ENCODE assay signal across 1 cellular context in the genomic region with DNA sequence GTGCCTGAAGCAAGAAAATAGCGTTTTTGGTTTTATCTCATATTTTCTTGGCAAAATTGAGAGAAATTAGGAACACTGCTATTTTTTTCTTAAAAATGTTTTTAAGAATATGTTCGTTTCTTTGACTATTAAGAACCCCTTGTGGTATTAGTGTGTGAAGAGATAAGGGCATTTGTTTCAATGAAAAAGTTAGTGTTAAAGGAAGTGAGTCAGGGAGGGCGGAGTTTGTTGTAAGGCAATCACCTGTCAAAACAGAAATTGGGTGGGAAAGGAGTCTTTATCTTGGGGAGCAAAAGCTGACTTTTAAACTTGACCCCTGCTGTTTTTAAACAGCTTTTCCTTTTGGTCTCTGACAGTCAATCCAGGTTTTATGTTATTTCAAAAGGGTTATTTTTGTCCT.
TF ChIP-seq lines count a peak whose summit lies in the region.

No MANE protein-coding gene starts in this region.

TF ChIP-seq in K562, 482 proteins besides CTCF, POLR2A, EP300 and RAD21 (continued from another document and continues in another):
- TF ChIP-seq THRAP3 (IDR thresholded peaks at IDR 0.05; ENCODE audit: borderline replicate concordance) (no peak), SOX6 (IDR thresholded peaks at IDR 0.05) (peak; percentile 45), TAF9B (IDR thresholded peaks at IDR 0.05; ENCODE audit: partially characterized antibody) (peak; percentile 50), ZNF174 (CRISPR knock-in tag; IDR thresholded peaks at IDR 0.05) (no peak), PTRF (tag; IDR thresholded peaks at IDR 0.05) (no peak), IFI16 (CRISPR knock-in tag; IDR thresholded peaks at IDR 0.05) (no peak), MYC (IDR thresholded peaks at IDR 0.05; ENCODE audit: low read depth, low read length) (no peak), MYC (CRISPR knock-in tag; IDR thresholded peaks at IDR 0.05; ENCODE audit: borderline replicate concordance, low read depth) (no peak), ZNF398 (CRISPR knock-in tag; IDR thresholded peaks at IDR 0.05) (no peak), CCNT2 (IDR thresholded peaks at IDR 0.05; ENCODE audit: borderline replicate concordance, extremely low read depth, insufficient read length, low read depth, low read length) (no peak), ZNF707 (CRISPR knock-in tag; conservative IDR thresholded peaks at IDR 0.05) (no peak), NFIC (IDR thresholded peaks at IDR 0.05) (0 out of 2 replicates have a peak, but pooled peaks have one; percentile 2), FOXK2 (conservative IDR thresholded peaks at IDR 0.05 in 1 of 2, IDR thresholded peaks at IDR 0.05 in 1 of 2; ENCODE audit: low read depth in 2 of 2) (0 out of 4 replicates have a peak, but pooled peaks of 1 of the 2 experiments have one; percentile 21), ZFP91 (CRISPR knock-in tag; IDR thresholded peaks at IDR 0.05) (no peak), NFATC3 (IDR thresholded peaks at IDR 0.05) (no peak), ZNF133 (CRISPR knock-in tag; IDR thresholded peaks at IDR 0.05) (no peak), FOXO4 (CRISPR knock-in tag; IDR thresholded peaks at IDR 0.05) (no peak), ZBTB2 (IDR thresholded peaks at IDR 0.05) (peak; percentile 23; the same call in 1 of the 2 replicates), TOE1 (IDR thresholded peaks at IDR 0.05; ENCODE audit: borderline replicate concordance) (0 out of 2 replicates have a peak, but pooled peaks have one; percentile 19), TOE1 (CRISPR knock-in tag; IDR thresholded peaks at IDR 0.05; ENCODE audit: borderline replicate concordance, low read depth) (no peak), MEF2A (IDR thresholded peaks at IDR 0.05; ENCODE audit: control insufficient read depth, low read depth, low read length) (0 out of 2 replicates have a peak, but pooled peaks have one; percentile 36), GABPB2 (CRISPR knock-in tag; conservative IDR thresholded peaks at IDR 0.05) (no peak), MTA1 (IDR thresholded peaks at IDR 0.05; ENCODE audit: borderline replicate concordance) (no peak), ASH1L (IDR thresholded peaks at IDR 0.05; ENCODE audit: borderline replicate concordance, low read depth, partially characterized antibody) (no peak), POLR3A (IDR thresholded peaks at IDR 0.05; ENCODE audit: borderline replicate concordance, extremely low read depth, insufficient read depth, insufficient read length) (no peak), NCOA2 (IDR thresholded peaks at IDR 0.05; ENCODE audit: partially characterized antibody in 2 of 2) (no peak), ZNF586 (CRISPR knock-in tag; conservative IDR thresholded peaks at IDR 0.05) (no peak), MCM7 (IDR thresholded peaks at IDR 0.05) (peak in 1 of 2 experiments; percentile 82; a peak in 1 of 4 replicates), GATAD2A (IDR thresholded peaks at IDR 0.05) (0 out of 2 replicates have a peak, but pooled peaks have one; percentile 7), CBFA2T3 (IDR thresholded peaks at IDR 0.05) (peak; percentile 82), NFE2 (IDR thresholded peaks at IDR 0.05; ENCODE audit: low read depth) (peak; percentile 16), PHF21A (IDR thresholded peaks at IDR 0.05; ENCODE audit: borderline replicate concordance, low read depth) (no peak), GATAD2B (IDR thresholded peaks at IDR 0.05; ENCODE audit: borderline replicate concordance) (peak; percentile 61; the same call in 1 of the 2 replicates), ETV1 (tag; conservative IDR thresholded peaks at IDR 0.05; ENCODE audit: low read depth) (peak; percentile 64), THAP7 (CRISPR knock-in tag; IDR thresholded peaks at IDR 0.05) (no peak), POLR3G (IDR thresholded peaks at IDR 0.05; ENCODE audit: extremely low read depth, insufficient read length, insufficient replicate concordance) (no peak), STAT5B (CRISPR knock-in tag; IDR thresholded peaks at IDR 0.05) (no peak), MEIS2 (IDR thresholded peaks at IDR 0.05; ENCODE audit: partially characterized antibody) (peak; percentile 79), CTBP1 (IDR thresholded peaks at IDR 0.05; ENCODE audit: borderline replicate concordance) (no peak), TBL1XR1 (IDR thresholded peaks at IDR 0.05; ENCODE audit: low read length in 2 of 2) (peak in 1 of 2 experiments; percentile 79; a peak in 1 of 4 replicates), IRF9 (tag; IDR thresholded peaks at IDR 0.05) (no peak), COPS2 (conservative IDR thresholded peaks at IDR 0.05) (no peak), JUN (IDR thresholded peaks at IDR 0.05; ENCODE audit: borderline replicate concordance, low read depth, low read length) (peak; percentile 74), JUN (CRISPR knock-in tag; IDR thresholded peaks at IDR 0.05; ENCODE audit: borderline replicate concordance) (no peak), CHD2 (IDR thresholded peaks at IDR 0.05; ENCODE audit: low read depth, low read length) (no peak), LCOR (CRISPR knock-in tag; IDR thresholded peaks at IDR 0.05) (peak; percentile 36; the same call in 1 of the 2 replicates), NR2C1 (IDR thresholded peaks at IDR 0.05) (no peak), NR2C1 (tag; IDR thresholded peaks at IDR 0.05) (0 out of 2 replicates have a peak, but pooled peaks have one; percentile 44), CBX8 (IDR thresholded peaks at IDR 0.05; ENCODE audit: borderline replicate concordance, extremely low read depth, low read depth, low read length, poor library complexity, severe bottlenecking) (no peak), TAF15 (IDR thresholded peaks at IDR 0.05; ENCODE audit: low read depth, low read length) (no peak), MCM2 (IDR thresholded peaks at IDR 0.05; ENCODE audit: low read depth) (no peak), DACH1 (IDR thresholded peaks at IDR 0.05; ENCODE audit: partially characterized antibody) (peak; percentile 99), ZFP30 (CRISPR knock-in tag; IDR thresholded peaks at IDR 0.05; ENCODE audit: borderline replicate concordance) (no peak), STAT5A (IDR thresholded peaks at IDR 0.05; ENCODE audit: borderline replicate concordance, low read length) (peak; percentile 55; the same call in 1 of the 2 replicates)
- TF ChIP-seq, protein P1, sequence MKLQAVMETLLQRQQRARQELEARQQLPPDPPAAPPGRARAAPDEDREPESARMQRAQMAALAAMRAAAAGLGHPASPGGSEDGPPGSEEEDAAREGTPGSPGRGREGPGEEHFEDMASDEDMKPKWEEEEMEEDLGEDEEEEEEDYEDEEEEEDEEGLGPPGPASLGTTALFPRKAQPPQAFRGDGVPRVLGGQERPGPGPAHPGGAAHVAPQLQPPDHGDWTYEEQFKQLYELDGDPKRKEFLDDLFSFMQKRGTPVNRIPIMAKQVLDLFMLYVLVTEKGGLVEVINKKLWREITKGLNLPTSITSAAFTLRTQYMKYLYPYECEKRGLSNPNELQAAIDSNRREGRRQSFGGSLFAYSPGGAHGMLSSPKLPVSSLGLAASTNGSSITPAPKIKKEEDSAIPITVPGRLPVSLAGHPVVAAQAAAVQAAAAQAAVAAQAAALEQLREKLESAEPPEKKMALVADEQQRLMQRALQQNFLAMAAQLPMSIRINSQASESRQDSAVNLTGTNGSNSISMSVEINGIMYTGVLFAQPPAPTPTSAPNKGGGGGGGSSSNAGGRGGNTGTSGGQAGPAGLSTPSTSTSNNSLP (IDR thresholded peaks at IDR 0.05; ENCODE audit: borderline replicate concordance, low read depth, low read length), result peak; percentile 89; the same call in 1 of the 2 replicates
- TF ChIP-seq, protein P2, sequence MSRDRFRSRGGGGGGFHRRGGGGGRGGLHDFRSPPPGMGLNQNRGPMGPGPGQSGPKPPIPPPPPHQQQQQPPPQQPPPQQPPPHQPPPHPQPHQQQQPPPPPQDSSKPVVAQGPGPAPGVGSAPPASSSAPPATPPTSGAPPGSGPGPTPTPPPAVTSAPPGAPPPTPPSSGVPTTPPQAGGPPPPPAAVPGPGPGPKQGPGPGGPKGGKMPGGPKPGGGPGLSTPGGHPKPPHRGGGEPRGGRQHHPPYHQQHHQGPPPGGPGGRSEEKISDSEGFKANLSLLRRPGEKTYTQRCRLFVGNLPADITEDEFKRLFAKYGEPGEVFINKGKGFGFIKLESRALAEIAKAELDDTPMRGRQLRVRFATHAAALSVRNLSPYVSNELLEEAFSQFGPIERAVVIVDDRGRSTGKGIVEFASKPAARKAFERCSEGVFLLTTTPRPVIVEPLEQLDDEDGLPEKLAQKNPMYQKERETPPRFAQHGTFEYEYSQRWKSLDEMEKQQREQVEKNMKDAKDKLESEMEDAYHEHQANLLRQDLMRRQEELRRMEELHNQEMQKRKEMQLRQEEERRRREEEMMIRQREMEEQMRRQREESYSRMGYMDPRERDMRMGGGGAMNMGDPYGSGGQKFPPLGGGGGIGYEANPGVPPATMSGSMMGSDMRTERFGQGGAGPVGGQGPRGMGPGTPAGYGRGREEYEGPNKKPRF (IDR thresholded peaks at IDR 0.05; ENCODE audit: low read depth, low read length), result no peak
- TF ChIP-seq, protein P3, sequence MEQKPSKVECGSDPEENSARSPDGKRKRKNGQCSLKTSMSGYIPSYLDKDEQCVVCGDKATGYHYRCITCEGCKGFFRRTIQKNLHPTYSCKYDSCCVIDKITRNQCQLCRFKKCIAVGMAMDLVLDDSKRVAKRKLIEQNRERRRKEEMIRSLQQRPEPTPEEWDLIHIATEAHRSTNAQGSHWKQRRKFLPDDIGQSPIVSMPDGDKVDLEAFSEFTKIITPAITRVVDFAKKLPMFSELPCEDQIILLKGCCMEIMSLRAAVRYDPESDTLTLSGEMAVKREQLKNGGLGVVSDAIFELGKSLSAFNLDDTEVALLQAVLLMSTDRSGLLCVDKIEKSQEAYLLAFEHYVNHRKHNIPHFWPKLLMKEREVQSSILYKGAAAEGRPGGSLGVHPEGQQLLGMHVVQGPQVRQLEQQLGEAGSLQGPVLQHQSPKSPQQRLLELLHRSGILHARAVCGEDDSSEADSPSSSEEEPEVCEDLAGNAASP (IDR thresholded peaks at IDR 0.05), result no peak
